ENCODE assay signal across 8 cellular contexts in genomic region chr15:49815937-49816336, GRCh38.
DNase-seq lines count a peak whose midpoint lies in the region; ATAC-seq, FAIRE-seq and TF ChIP-seq lines count a peak whose summit lies in the region.

No MANE protein-coding gene starts in this region.

- intact Hi-C loops in left ventricle myocardium superior (cut with micrococcal nuclease), result no loop called here
- intact Hi-C loops in lower leg skin (cut with DNase I; ENCODE audit: low total_unique reads), result no loop called here

- no peak for TF ChIP-seq POLR2A in lower leg skin (IDR thresholded peaks at IDR 0.05)

- no peak overlapping the region for H3K4me3 ChIP-seq in lower leg skin (ENCODE audit: low read depth, poor library complexity, severe bottlenecking)

- TF ChIP-seq CTCF in lower leg skin (IDR thresholded peaks at IDR 0.05), result no peak

- ATAC-seq in GM21619 (IDR thresholded peaks at IDR 0.05; ENCODE audit: unreplicated experiment) (peak; percentile 83), left ventricle myocardium superior (peak; percentile 73)

- DNase-seq in EH (ENCODE audit: low read depth), result peak; percentile 94
- peak; percentile 14 for DNase-seq in NCI-H1694 (lab: John Stamatoyannopoulos, UW)
- DNase-seq in left ventricle myocardium superior, result peak; percentile 29
- no peak for DNase-seq in frontal cortex (ENCODE audit: low spot score in 2 of 2)
- DNase-seq in DMS153 (lab: John Stamatoyannopoulos, UW), result no peak
- no peak for DNase-seq in lower leg skin (ENCODE audit: low spot score in 2 of 2)
- DNase-seq in NCI-H2196 (lab: John Stamatoyannopoulos, UW; ENCODE audit: unreplicated experiment), result no peak

- FAIRE-seq in frontal cortex (lab: Jason Lieb, UNC), result no peak

- 29 to 38% methylated on average over 3 of the region's 3 CpGs for WGBS in lower leg skin, 2 donors

Comparison
In these comparisons a context has a peak if more than half of its experiments do, and no peak if none do; other contexts are left out.
1. DNase-seq: peak in EH (single experiment), NCI-H1694 (single experiment) and left ventricle myocardium superior (single experiment); none in frontal cortex (0 of 2), DMS153 (single experiment), lower leg skin (0 of 2) and NCI-H2196 (single experiment).